8 cellular contexts compared by ENCODE assay signal in the genomic region with DNA sequence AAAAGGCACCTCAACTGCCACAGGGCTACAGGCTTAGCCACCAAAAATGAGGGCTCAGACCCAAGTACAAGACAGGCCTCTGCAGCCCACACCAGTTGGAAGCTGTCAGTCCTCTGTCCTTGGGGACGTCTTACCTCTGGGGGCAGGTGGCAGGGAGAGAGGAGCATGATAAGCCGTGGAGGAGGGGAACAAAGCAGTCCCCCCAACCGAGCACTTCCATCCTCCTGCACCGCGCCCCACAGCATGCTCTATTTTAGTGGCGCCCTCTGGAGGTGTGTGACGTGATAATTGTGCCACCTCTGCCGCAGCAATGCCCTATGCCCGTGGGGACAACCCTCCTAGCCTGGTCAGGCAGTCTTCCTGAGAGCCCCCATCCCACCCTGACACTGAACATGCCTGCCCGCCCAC. TPM values are rescaled to one million over a fixed set of nuclear protein-coding genes. Genes with fewer than 3 reads are reported as not detected.
A peak's percentile ranks its signal among the peaks of the same experiment; 100 is the strongest.
DNase-seq lines count a peak whose midpoint lies in the region; ATAC-seq and TF ChIP-seq lines count a peak whose summit lies in the region.

No MANE protein-coding gene starts in this region.

- no TSS peak for BruUV-seq in HCT116 (replicated peaks; lab: Mats Ljungman, UMichigan)

- peak; percentile 60 for ATAC-seq in HCT116
- no peak for ATAC-seq in HG03139 (IDR thresholded peaks at IDR 0.05; ENCODE audit: unreplicated experiment)

- CTCF ChIA-PET in HCT116 (lab: Charles Lee): interaction anchor here (0.7 to 2.4 kb wide), 13 partner anchors 11 to 261 kb away, joined by 3 to 23 read pairs (median 5); partner anchors contain the start of genes G6PC3, GRN and HDAC5

- no peak overlapping the region for H2AFZ ChIP-seq in HCT116 (ENCODE audit: low read depth, low read length, poor library complexity, severe bottlenecking)

- TF ChIP-seq CTCF in BE2C (IDR thresholded peaks at IDR 0.05; ENCODE audit: low read depth, low read length) (peak; percentile 52), HCT116 (IDR thresholded peaks at IDR 0.05 in 2 of 3, conservative IDR thresholded peaks at IDR 0.05 in 1 of 3; ENCODE audit: borderline replicate concordance in 1 of 3, insufficient read depth in 1 of 3, low read depth in 2 of 3, low read length in 2 of 3) (peak in 2 of 3 experiments; percentile 58 to 62; a peak in 5 of 6 replicates)

- H3K4me1 ChIP-seq in BE2C (peaks cover 10% of the 10 kb centered on the region), HCT116 (ENCODE audit: control insufficient read depth in 1 of 2, insufficient read depth in 2 of 2, low read length in 2 of 2) (peaks cover 34 to 62% of the 10 kb centered on the region in 2 experiments), mesendoderm (ENCODE audit: control insufficient read depth, low read depth, low read length) (peaks cover 5% of the 10 kb centered on the region)

- H3K18ac ChIP-seq in mesendoderm (ENCODE audit: low read length): no peak overlapping the region

- H3K79me2 ChIP-seq in HCT116 (ENCODE audit: insufficient read depth, low read length) (no peaks in the 10 kb centered on the region), mesendoderm (ENCODE audit: control insufficient read depth, insufficient read depth, low read length) (no peaks in the 10 kb centered on the region)

- H3K27ac ChIP-seq in HCT116 (ENCODE audit: low read depth, low read length): no peak overlapping the region; the same call in 1 of the 2 replicates
- no peak overlapping the region for H3K27ac ChIP-seq in mesendoderm (ENCODE audit: low read depth, low read length)
- no peak overlapping the region for H3K27ac ChIP-seq in caudate nucleus (ENCODE audit: low read depth, low read length)

- no peaks in the 10 kb centered on the region for H4K20me1 ChIP-seq in HCT116 (ENCODE audit: insufficient read depth)

- intact Hi-C loops in HCT116 (cut with micrococcal nuclease): loop anchor here (5.0 kb wide), 1 partner anchor 33 kb away; no protein-coding TSS in a partner anchor

- POLR2A ChIA-PET in HCT116 (lab: Charles Lee): interaction anchor here (0.6 to 1.2 kb wide), 4 partner anchors 24 to 914 kb away, joined by 3 to 5 read pairs (median 4); no protein-coding TSS in a partner anchor

- H3K4me3 ChIP-seq in BE2C (ENCODE audit: low read depth, low read length) (no peak overlapping the region), HCT116 (replicated peaks in 1 of 2; ENCODE audit: low read depth in 1 of 2, low read length in 2 of 2) (no peak overlapping the region), mesendoderm (ENCODE audit: low read length) (no peak overlapping the region)

- H3K9me2 ChIP-seq in HCT116 (ENCODE audit: insufficient read depth): no peaks in the 10 kb centered on the region

- RAD21 ChIA-PET in HCT116 (lab: Charles Lee; ENCODE audit: low non-redundant PET in 1 of 2, low total read pairs in 2 of 2, uncharacterized antibody in 2 of 2, unreplicated experiment in 2 of 2): interaction anchor here (0.6 to 1.4 kb wide), 7 partner anchors 27 to 261 kb away, joined by 3 to 11 read pairs (median 5); partner anchors contain the start of gene HDAC5 (in 1 of the 2)

- no peaks in the 10 kb centered on the region for H3K9me3 ChIP-seq in BE2C
- no peaks in the 10 kb centered on the region for H3K9me3 ChIP-seq in HCT116 (ENCODE audit: control insufficient read depth in 1 of 2, insufficient read depth in 1 of 2, low read depth in 1 of 2, low read length in 2 of 2)

- H3K36me3 ChIP-seq in BE2C (peaks cover 33% of the 10 kb centered on the region), HCT116 (ENCODE audit: control insufficient read depth in 1 of 2, insufficient read depth in 2 of 2, low read length in 2 of 2) (peaks cover 0 to 4% of the 10 kb centered on the region in 2 experiments; a peak in 1 of 4 replicates), mesendoderm (ENCODE audit: control insufficient read depth, insufficient read depth, low read length) (peaks cover 4% of the 10 kb centered on the region)

- peak; percentile 59 for DNase-seq in BE2C
- DNase-seq in HCT116 (ENCODE audit: low read depth, low spot score): no peak
- DNase-seq in activated T-cell treated with anti-CD3 and anti-CD28 coated beads for 4 hours: peak; percentile 24
- DNase-seq in mesendoderm: peak; percentile 44
- DNase-seq in central memory CD4-positive, alpha-beta T cell: no peak
- DNase-seq in caudate nucleus (lab: John Stamatoyannopoulos, UW): no peak
- no peak for DNase-seq in Ammon's horn (ENCODE audit: low spot score)

- no peak overlapping the region for H3K4ac ChIP-seq in mesendoderm (ENCODE audit: low read depth, low read length)

- H2BK15ac ChIP-seq in mesendoderm (replicated peaks; ENCODE audit: low read depth): no peak overlapping the region

- H3K23ac ChIP-seq in mesendoderm (ENCODE audit: low read length): no peak overlapping the region

- H3K27me3 ChIP-seq in BE2C (no peaks in the 10 kb centered on the region), HCT116 (ENCODE audit: insufficient read depth, low read length) (no peaks in the 10 kb centered on the region), mesendoderm (ENCODE audit: insufficient read depth, low read length, poor library complexity) (no peaks in the 10 kb centered on the region)

- no peak for TF ChIP-seq POLR2A in HCT116 (IDR thresholded peaks at IDR 0.05; ENCODE audit: borderline replicate concordance, extremely low read depth, insufficient read depth, insufficient read length)

- no peak overlapping the region for H2AK5ac ChIP-seq in mesendoderm (ENCODE audit: low read length)

- no peak overlapping the region for H3K9ac ChIP-seq in HCT116 (ENCODE audit: low read length)
- no peak overlapping the region for H3K9ac ChIP-seq in mesendoderm (ENCODE audit: low read length)

- no peaks in the 10 kb centered on the region for H3K79me1 ChIP-seq in mesendoderm (ENCODE audit: low read length)

- peak; percentile 26 for TF ChIP-seq RAD21 in HCT116 (IDR thresholded peaks at IDR 0.05; ENCODE audit: low read depth)

- WGBS in mesendoderm (ENCODE audit: extremely low coverage, insufficient coverage, low lambda C conversion rate): no CpG with 5 or more reads among the region's 10 CpGs

- H3K4me2 ChIP-seq in HCT116 (ENCODE audit: low read length) (peak overlapping the region; percentile 16; the same call in 1 of the 2 replicates), mesendoderm (ENCODE audit: low read length) (no peak overlapping the region)

- H2BK120ac ChIP-seq in mesendoderm (ENCODE audit: low read depth, low read length): no peak overlapping the region

- H4K5ac ChIP-seq in mesendoderm (ENCODE audit: low read length): no peak overlapping the region

- no peak overlapping the region for H4K8ac ChIP-seq in mesendoderm (ENCODE audit: low read depth, low read length)

- H2BK5ac ChIP-seq in mesendoderm (ENCODE audit: low read length): no peak overlapping the region

- H3K56ac ChIP-seq in mesendoderm (ENCODE audit: low read length): no peak overlapping the region

TF ChIP-seq in HCT116, 20 proteins besides CTCF, POLR2A, EP300 and RAD21 (continues in another document):
- TF ChIP-seq SRF (IDR thresholded peaks at IDR 0.05; ENCODE audit: low read depth): no peak
- TF ChIP-seq ZFX (IDR thresholded peaks at IDR 0.05): no peak
- TF ChIP-seq EZH2 (IDR thresholded peaks at IDR 0.05): no peak
- TF ChIP-seq YY1 (IDR thresholded peaks at IDR 0.05; ENCODE audit: extremely low read depth, insufficient replicate concordance, low read depth, low read length): no peak
- no peak for TF ChIP-seq CEBPB (IDR thresholded peaks at IDR 0.05; ENCODE audit: low read depth)
- TF ChIP-seq JUND (IDR thresholded peaks at IDR 0.05): no peak
- TF ChIP-seq SIN3A (IDR thresholded peaks at IDR 0.05; ENCODE audit: low read depth): no peak
- TF ChIP-seq ZNF274 (IDR thresholded peaks at IDR 0.05; ENCODE audit: low read depth, low read length): no peak
- TF ChIP-seq REST (IDR thresholded peaks at IDR 0.05; ENCODE audit: low read depth): no peak

RNA-seq across cellular contexts. Expression of gene G6PC3, which starts 13.6 kb away (rescaled TPM):
- polyA plus RNA-seq in BE2C (2012; ENCODE audit: insufficient read depth, insufficient read length, low read depth): 92.3 TPM
- total RNA-seq in HCT116 (2021; ENCODE audit: unreplicated experiment): 50.6 TPM
- polyA plus RNA-seq in HCT116 (2012): 67.8 and 69.6 TPM in 2 replicates
- 181 TPM for polyA plus RNA-seq in mesendoderm (2013, experiment 1 of 2)
- 184 TPM for polyA plus RNA-seq in mesendoderm (2013, experiment 2 of 2)

RNA-seq across cellular contexts. Expression of gene LSM12, which starts 17.7 kb away (rescaled TPM):
- 48.8 TPM for polyA plus RNA-seq in BE2C (2012; ENCODE audit: insufficient read depth, insufficient read length, low read depth)
- total RNA-seq in HCT116 (2021; ENCODE audit: unreplicated experiment): 99.6 TPM
- 44.3 and 45.4 TPM in 2 replicates for polyA plus RNA-seq in HCT116 (2012)
- 147 TPM for polyA plus RNA-seq in mesendoderm (2013, experiment 1 of 2)
- 143 TPM for polyA plus RNA-seq in mesendoderm (2013, experiment 2 of 2)

RNA-seq across cellular contexts. Expression of gene HDAC5, which starts 39.3 kb away (rescaled TPM):
- 179 TPM for polyA plus RNA-seq in BE2C (2012; ENCODE audit: insufficient read depth, insufficient read length, low read depth)
- 32.9 TPM for total RNA-seq in HCT116 (2021; ENCODE audit: unreplicated experiment)
- polyA plus RNA-seq in HCT116 (2012): 51.0 and 68.2 TPM in 2 replicates
- 21.7 TPM for polyA plus RNA-seq in mesendoderm (2013, experiment 1 of 2)
- 20.8 TPM for polyA plus RNA-seq in mesendoderm (2013, experiment 2 of 2)

RNA-seq across cellular contexts. Expression of gene HROB, which starts 57.6 kb away (rescaled TPM):
- polyA plus RNA-seq in BE2C (2012; ENCODE audit: insufficient read depth, insufficient read length, low read depth): 2.1 TPM
- 14.3 TPM for total RNA-seq in HCT116 (2021; ENCODE audit: unreplicated experiment)
- polyA plus RNA-seq in HCT116 (2012): 8.5 and 11.7 TPM in 2 replicates
- polyA plus RNA-seq in mesendoderm (2013, experiment 1 of 2): 10.7 TPM
- 10.4 TPM for polyA plus RNA-seq in mesendoderm (2013, experiment 2 of 2)

Comparison
In these comparisons a context has a peak if more than half of its experiments do, and no peak if none do; other contexts are left out.
1. DNase-seq: peak in BE2C (single experiment), activated T-cell treated with anti-CD3 and anti-CD28 coated beads for 4 hours (single experiment) and mesendoderm (single experiment); none in HCT116 (single experiment), central memory CD4-positive, alpha-beta T cell (single experiment), caudate nucleus (0 of 61) and Ammon's horn (single experiment).